In genomic region chr7:67955061-67955460, GRCh38 we compare ENCODE assay signal across 19 cellular contexts.
DNase-seq lines count a peak whose midpoint lies in the region; TF ChIP-seq lines count a peak whose summit lies in the region.
"Had no signal": no experiment of that assay in that cellular context is flagged by ENCODE, and none has a peak within 500 bp of the region (broad histone marks: within the 10 kb centered on the region; RNA-seq: fewer than 3 reads in every experiment).

No MANE protein-coding gene starts in this region.

- H3K27ac ChIP-seq in KMS-11: no peak overlapping the region
- H3K27ac ChIP-seq: SJSA1 had no signal

- no peaks in the 10 kb centered on the region for H4K20me1 ChIP-seq in KMS-11 (ENCODE audit: insufficient read depth)

- H3K4me1 ChIP-seq in KMS-11 (ENCODE audit: low read depth, poor library complexity, severe bottlenecking) (no peaks in the 10 kb centered on the region), NT2/D1 (ENCODE audit: insufficient read depth, insufficient read length) (no peaks in the 10 kb centered on the region)
- H3K4me1 ChIP-seq: SJSA1 had no signal

- H3K36me3 ChIP-seq in KMS-11 (ENCODE audit: insufficient read depth) (no peaks in the 10 kb centered on the region), NT2/D1 (ENCODE audit: insufficient read depth, insufficient read length, low read length) (no peaks in the 10 kb centered on the region)
- H3K36me3 ChIP-seq: SJSA1 had no signal

- H3K4me2 ChIP-seq in KMS-11: no peak overlapping the region
- H3K4me2 ChIP-seq: GM23338 had no signal

- peak; percentile 55 for DNase-seq in NT2/D1 (ENCODE audit: low read depth, low spot score)
- peak; percentile 5 for DNase-seq in iPS-NIHi11 (ENCODE audit: low spot score)
- no peak for DNase-seq in stimulated activated CD4-positive, alpha-beta T cell treated with anti-CD3 and anti-CD28 coated beads, Interleukin-4, amount 100 ng/mL, for 4 hours
- DNase-seq in KBM-7: no peak
- no peak for DNase-seq in GM20000 (ENCODE audit: low spot score)
- DNase-seq in DMS 273 treated with DMSO at 0.1 percent for 48 hours (lab: John Stamatoyannopoulos, UW): no peak
- DNase-seq: CD4-positive, CD25-positive, alpha-beta regulatory T cell; COR-L47; IMR-90; Karpas-422; NCI-H1436 treated with DMSO at 0.1 percent for 48 hours; NCI-H1930; NCI-H2227 treated with DMSO at 0.1 percent for 48 hours; NCI-H510A; NK-92 treated with Interleukin-12 subunit alpha and Interleukin-12 subunit beta, amount 100 ng/mL, for 24 hours; SW 1271 had no signal

- no peaks in the 10 kb centered on the region for H3K79me2 ChIP-seq in KMS-11 (ENCODE audit: insufficient read depth, low read depth)

- no peaks in the 10 kb centered on the region for H3K9me3 ChIP-seq in NT2/D1 (ENCODE audit: insufficient read depth, low read length)
- H3K9me3 ChIP-seq: SJSA1 had no signal

- H3K9ac ChIP-seq in KMS-11 (no peak overlapping the region), NT2/D1 (ENCODE audit: insufficient read length, low read depth) (no peak overlapping the region)

- H2AFZ ChIP-seq in KMS-11 (ENCODE audit: low read depth): peak overlapping the region; percentile 14; the same call in 1 of the 2 replicates
- H2AFZ ChIP-seq: GM23338 had no signal

- no peak overlapping the region for H3K4me3 ChIP-seq in KMS-11 (IDR thresholded peaks at IDR 0.05; ENCODE audit: insufficient read depth, low read depth, low read length)
- no peak overlapping the region for H3K4me3 ChIP-seq in NT2/D1 (ENCODE audit: insufficient read length, low read depth)
- H3K4me3 ChIP-seq: GM23338, SJSA1 had no signal

- TF ChIP-seq CTCF in KMS-11 (conservative IDR thresholded peaks at IDR 0.05; ENCODE audit: low read depth, low read length): no peak
- TF ChIP-seq CTCF in GM20000 (IDR thresholded peaks at IDR 0.05; ENCODE audit: extremely low read depth, missing control alignments): no peak

- no peaks in the 10 kb centered on the region for H3K27me3 ChIP-seq in KMS-11 (ENCODE audit: insufficient read depth, low read depth)
- no peaks in the 10 kb centered on the region for H3K27me3 ChIP-seq in NT2/D1 (ENCODE audit: insufficient read depth, insufficient read length)
- H3K27me3 ChIP-seq: SJSA1 had no signal

- in situ Hi-C loops in KBM-7 (cut with MboI; ENCODE audit: low pct_unique_long_range_greater_than_20kb, low sequenced_read_pairs): no loop called here

Comparison
In these comparisons a context has a peak if more than half of its experiments do, and no peak if none do; other contexts are left out.
1. DNase-seq: peak in NT2/D1 (single experiment) and iPS-NIHi11 (single experiment); none in stimulated activated CD4-positive, alpha-beta T cell treated with anti-CD3 and anti-CD28 coated beads, Interleukin-4, amount 100 ng/mL, for 4 hours (0 of 2), KBM-7 (single experiment), GM20000 (single experiment) and DMS 273 treated with DMSO at 0.1 percent for 48 hours (single experiment).